In the genomic region with DNA sequence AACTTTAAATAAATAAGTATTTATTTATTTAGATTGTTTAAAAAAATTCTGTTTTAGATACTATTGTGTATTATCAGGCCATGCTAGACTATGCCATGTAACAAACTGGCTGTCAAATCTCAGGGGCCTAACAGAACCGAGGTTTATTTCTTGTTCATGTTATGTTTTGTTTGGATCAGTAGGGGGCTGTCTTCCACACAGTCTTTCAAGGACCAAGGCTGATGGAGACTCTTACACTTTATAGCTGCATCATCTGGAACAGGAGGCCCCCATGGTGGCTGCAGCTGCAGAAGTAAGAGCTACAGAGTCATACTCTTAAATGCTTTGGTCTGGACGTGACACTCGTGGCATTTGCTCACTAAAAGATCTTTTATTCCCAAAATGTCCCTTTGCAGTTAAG, we compare ENCODE assay signal across 1 cellular context.
TF ChIP-seq lines count a peak whose summit lies in the region.

No MANE protein-coding gene starts in this region.

TF ChIP-seq in K562, 482 proteins besides CTCF, POLR2A, EP300 and RAD21 (continued from another document):
- TF ChIP-seq, protein P1, sequence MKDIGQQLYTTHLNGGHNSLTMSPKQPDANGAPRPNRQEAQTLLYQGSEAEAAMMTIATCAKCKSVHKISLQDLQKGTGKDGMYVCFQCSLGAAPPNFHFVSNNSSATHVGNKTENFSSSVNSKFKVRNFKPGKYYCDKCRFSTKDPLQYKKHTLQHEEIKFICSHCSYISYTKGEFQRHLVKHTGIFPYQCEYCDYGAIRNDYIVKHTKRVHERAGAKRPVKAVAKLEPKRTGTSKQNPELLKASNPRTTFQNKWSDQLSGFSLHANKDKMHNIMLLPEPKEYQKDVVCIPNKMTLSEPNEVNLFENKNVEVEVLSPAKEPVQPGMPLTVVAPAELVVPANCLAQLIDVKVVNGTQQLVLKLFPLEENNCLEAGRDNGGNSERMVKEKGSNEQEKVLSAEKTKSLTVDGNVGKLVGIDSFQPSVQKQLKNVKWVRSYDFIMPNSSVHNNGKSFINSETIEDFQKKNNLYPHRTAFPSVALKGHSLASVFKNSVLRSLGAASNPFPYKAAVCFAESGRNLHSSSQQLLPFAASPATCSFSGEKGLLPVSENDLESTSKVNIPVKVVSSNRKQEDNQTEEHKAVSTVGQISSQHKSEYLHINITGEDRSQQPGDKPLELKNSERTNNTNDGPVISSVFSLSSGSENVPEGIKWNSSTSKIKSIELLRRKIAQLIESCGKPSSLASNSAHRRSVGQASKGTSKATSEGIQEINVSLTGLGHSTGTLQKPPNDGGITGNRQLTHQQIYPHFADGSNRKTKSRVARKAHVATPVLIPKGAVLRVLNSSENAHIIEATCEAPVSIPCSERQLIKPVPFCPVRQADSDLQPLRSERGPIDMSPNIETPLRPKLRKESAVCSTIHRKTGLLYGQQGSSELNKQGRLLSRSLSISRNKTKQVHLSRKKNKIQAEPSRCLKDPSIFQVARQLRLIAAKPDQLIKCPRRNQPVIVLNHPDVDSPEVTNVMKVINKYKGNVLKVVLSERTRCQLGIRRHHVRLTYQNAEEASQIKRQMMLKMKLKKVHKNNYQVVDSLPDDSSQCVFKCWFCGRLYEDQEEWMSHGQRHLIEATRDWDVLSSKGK (CRISPR knock-in tag; IDR thresholded peaks at IDR 0.05) = no peak
